ENCODE assay signal across 2 cellular contexts in genomic region chr11:116772443-116773202, GRCh38.
TF ChIP-seq lines count a peak whose summit lies in the region.

TSS of gene BUD13 (minus strand) at chr11:116772987. CDS start at chr11:116772964, 23 bp downstream.

TF ChIP-seq in HEK293, 187 proteins besides CTCF, POLR2A, EP300 and RAD21 (continued from another document and continues in another):
- TF ChIP-seq, protein P1, sequence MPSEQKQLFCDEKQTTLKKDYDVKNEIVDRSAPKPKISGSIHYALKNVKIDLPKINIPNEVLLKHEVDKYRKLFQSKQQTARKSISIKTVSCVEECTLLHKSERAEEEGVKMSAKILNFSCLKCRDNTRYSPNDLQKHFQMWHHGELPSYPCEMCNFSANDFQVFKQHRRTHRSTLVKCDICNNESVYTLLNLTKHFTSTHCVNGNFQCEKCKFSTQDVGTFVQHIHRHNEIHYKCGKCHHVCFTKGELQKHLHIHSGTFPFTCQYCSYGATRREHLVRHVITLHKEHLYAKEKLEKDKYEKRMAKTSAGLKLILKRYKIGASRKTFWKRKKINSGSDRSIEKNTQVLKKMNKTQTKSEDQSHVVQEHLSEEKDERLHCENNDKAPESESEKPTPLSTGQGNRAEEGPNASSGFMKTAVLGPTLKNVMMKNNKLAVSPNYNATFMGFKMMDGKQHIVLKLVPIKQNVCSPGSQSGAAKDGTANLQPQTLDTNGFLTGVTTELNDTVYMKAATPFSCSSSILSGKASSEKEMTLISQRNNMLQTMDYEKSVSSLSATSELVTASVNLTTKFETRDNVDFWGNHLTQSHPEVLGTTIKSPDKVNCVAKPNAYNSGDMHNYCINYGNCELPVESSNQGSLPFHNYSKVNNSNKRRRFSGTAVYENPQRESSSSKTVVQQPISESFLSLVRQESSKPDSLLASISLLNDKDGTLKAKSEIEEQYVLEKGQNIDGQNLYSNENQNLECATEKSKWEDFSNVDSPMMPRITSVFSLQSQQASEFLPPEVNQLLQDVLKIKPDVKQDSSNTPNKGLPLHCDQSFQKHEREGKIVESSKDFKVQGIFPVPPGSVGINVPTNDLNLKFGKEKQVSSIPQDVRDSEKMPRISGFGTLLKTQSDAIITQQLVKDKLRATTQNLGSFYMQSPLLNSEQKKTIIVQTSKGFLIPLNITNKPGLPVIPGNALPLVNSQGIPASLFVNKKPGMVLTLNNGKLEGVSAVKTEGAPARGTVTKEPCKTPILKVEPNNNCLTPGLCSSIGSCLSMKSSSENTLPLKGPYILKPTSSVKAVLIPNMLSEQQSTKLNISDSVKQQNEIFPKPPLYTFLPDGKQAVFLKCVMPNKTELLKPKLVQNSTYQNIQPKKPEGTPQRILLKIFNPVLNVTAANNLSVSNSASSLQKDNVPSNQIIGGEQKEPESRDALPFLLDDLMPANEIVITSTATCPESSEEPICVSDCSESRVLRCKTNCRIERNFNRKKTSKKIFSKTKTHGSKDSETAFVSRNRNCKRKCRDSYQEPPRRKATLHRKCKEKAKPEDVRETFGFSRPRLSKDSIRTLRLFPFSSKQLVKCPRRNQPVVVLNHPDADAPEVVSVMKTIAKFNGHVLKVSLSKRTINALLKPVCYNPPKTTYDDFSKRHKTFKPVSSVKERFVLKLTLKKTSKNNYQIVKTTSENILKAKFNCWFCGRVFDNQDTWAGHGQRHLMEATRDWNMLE (tag by site-specific recombination; conservative IDR thresholded peaks at IDR 0.05; ENCODE audit: low read depth): 0 out of 2 replicates have a peak, but pooled peaks have one; percentile 34
- TF ChIP-seq TSHZ1 (tag by site-specific recombination; IDR thresholded peaks at IDR 0.05; ENCODE audit: borderline replicate concordance): no peak
- peak; percentile 53; the same call in 1 of the 2 replicates for TF ChIP-seq ZFP69B (tag by site-specific recombination; IDR thresholded peaks at IDR 0.05)
- peak; percentile 96 for TF ChIP-seq ZNF501 (tag by site-specific recombination; IDR thresholded peaks at IDR 0.05)
- TF ChIP-seq ZNF335 (tag by site-specific recombination; conservative IDR thresholded peaks at IDR 0.05): peak; percentile 89
- peak; percentile 45; the same call in 1 of the 2 replicates for TF ChIP-seq GLI4 (tag by site-specific recombination; IDR thresholded peaks at IDR 0.05)
- 0 out of 2 replicates have a peak, but pooled peaks have one; percentile 19 for TF ChIP-seq ZNF645 (tag by site-specific recombination; IDR thresholded peaks at IDR 0.05)
- 0 out of 2 replicates have a peak, but pooled peaks have one; percentile 62 for TF ChIP-seq KLF17 (tag by site-specific recombination; IDR thresholded peaks at IDR 0.05)
- peak; percentile 31; the same call in 1 of the 2 replicates for TF ChIP-seq EGR2 (tag by site-specific recombination; IDR thresholded peaks at IDR 0.05; ENCODE audit: low read depth)
- 0 out of 2 replicates have a peak, but pooled peaks have one; percentile 28 for TF ChIP-seq BCL11A (tag by site-specific recombination; IDR thresholded peaks at IDR 0.05; ENCODE audit: low read depth)
- TF ChIP-seq ZNF626 (tag by site-specific recombination; IDR thresholded peaks at IDR 0.05): no peak
- TF ChIP-seq ZNF776 (tag by site-specific recombination; IDR thresholded peaks at IDR 0.05; ENCODE audit: borderline replicate concordance): no peak
- TF ChIP-seq KLF1 (tag by site-specific recombination; IDR thresholded peaks at IDR 0.05): peak; percentile 70; the same call in 1 of the 2 replicates
- peak; percentile 50; the same call in 1 of the 2 replicates for TF ChIP-seq OVOL3 (tag by site-specific recombination; IDR thresholded peaks at IDR 0.05)

TF ChIP-seq in SK-N-SH, 30 proteins besides CTCF, POLR2A, EP300 and RAD21 (continued from another document):
- TF ChIP-seq, protein P2, sequence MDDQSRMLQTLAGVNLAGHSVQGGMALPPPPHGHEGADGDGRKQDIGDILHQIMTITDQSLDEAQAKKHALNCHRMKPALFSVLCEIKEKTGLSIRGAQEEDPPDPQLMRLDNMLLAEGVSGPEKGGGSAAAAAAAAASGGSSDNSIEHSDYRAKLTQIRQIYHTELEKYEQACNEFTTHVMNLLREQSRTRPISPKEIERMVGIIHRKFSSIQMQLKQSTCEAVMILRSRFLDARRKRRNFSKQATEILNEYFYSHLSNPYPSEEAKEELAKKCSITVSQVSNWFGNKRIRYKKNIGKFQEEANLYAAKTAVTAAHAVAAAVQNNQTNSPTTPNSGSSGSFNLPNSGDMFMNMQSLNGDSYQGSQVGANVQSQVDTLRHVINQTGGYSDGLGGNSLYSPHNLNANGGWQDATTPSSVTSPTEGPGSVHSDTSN (IDR thresholded peaks at IDR 0.05): peak; percentile 40; the same call in 1 of the 2 replicates
- TF ChIP-seq FOSL2 (IDR thresholded peaks at IDR 0.05; ENCODE audit: borderline replicate concordance, low read depth) (no peak), ZBTB33 (IDR thresholded peaks at IDR 0.05; ENCODE audit: borderline replicate concordance, low read depth) (peak; percentile 81; the same call in 1 of the 2 replicates), MXI1 (IDR thresholded peaks at IDR 0.05; ENCODE audit: low read depth, low read length) (no peak), RXRA (IDR thresholded peaks at IDR 0.05; ENCODE audit: borderline replicate concordance, low read depth) (no peak), EZH2phosphoT487 (IDR thresholded peaks at IDR 0.05; ENCODE audit: borderline replicate concordance, low read depth) (no peak), NFIC (IDR thresholded peaks at IDR 0.05; ENCODE audit: borderline replicate concordance) (no peak), RFX5 (IDR thresholded peaks at IDR 0.05; ENCODE audit: low read length) (no peak), GATA2 (CRISPR knock-in tag; IDR thresholded peaks at IDR 0.05) (no peak)
- TF ChIP-seq, protein P3, sequence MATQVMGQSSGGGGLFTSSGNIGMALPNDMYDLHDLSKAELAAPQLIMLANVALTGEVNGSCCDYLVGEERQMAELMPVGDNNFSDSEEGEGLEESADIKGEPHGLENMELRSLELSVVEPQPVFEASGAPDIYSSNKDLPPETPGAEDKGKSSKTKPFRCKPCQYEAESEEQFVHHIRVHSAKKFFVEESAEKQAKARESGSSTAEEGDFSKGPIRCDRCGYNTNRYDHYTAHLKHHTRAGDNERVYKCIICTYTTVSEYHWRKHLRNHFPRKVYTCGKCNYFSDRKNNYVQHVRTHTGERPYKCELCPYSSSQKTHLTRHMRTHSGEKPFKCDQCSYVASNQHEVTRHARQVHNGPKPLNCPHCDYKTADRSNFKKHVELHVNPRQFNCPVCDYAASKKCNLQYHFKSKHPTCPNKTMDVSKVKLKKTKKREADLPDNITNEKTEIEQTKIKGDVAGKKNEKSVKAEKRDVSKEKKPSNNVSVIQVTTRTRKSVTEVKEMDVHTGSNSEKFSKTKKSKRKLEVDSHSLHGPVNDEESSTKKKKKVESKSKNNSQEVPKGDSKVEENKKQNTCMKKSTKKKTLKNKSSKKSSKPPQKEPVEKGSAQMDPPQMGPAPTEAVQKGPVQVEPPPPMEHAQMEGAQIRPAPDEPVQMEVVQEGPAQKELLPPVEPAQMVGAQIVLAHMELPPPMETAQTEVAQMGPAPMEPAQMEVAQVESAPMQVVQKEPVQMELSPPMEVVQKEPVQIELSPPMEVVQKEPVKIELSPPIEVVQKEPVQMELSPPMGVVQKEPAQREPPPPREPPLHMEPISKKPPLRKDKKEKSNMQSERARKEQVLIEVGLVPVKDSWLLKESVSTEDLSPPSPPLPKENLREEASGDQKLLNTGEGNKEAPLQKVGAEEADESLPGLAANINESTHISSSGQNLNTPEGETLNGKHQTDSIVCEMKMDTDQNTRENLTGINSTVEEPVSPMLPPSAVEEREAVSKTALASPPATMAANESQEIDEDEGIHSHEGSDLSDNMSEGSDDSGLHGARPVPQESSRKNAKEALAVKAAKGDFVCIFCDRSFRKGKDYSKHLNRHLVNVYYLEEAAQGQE (IDR thresholded peaks at IDR 0.05; ENCODE audit: low read depth, low read length): peak; percentile 74; the same call in 1 of the 2 replicates
- TF ChIP-seq, protein P4, sequence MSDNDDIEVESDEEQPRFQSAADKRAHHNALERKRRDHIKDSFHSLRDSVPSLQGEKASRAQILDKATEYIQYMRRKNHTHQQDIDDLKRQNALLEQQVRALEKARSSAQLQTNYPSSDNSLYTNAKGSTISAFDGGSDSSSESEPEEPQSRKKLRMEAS (IDR thresholded peaks at IDR 0.05; ENCODE audit: low read depth): peak; percentile 55; the same call in 1 of the 2 replicates
